Comparison of ENCODE assay signal across 13 cellular contexts in genomic region chr16:3060339-3061127, GRCh38. TPM values are rescaled to one million over a fixed set of nuclear protein-coding genes. Genes with fewer than 3 reads are reported as not detected.
DNase-seq lines count a peak whose midpoint lies in the region; ATAC-seq and TF ChIP-seq lines count a peak whose summit lies in the region.
"Had no signal": no experiment of that assay in that cellular context is flagged by ENCODE, and none has a peak within 500 bp of the region (broad histone marks: within the 10 kb centered on the region; RNA-seq: fewer than 3 reads in every experiment).

No MANE protein-coding gene starts in this region.

- intact Hi-C loops in left ventricle myocardium inferior (cut with micrococcal nuclease) (no loop called here), left cardiac atrium (cut with DNase I) (no loop called here)
- intact Hi-C loops in naive thymus-derived CD4-positive, alpha-beta T cell (cut with micrococcal nuclease) = no loop called here

- peak overlapping the region; percentile 86 for H3K27ac Mint-ChIP-seq in activated naive CD8-positive, alpha-beta T cell
- H3K27ac Mint-ChIP-seq in naive thymus-derived CD4-positive, alpha-beta T cell = peak overlapping the region; percentile 67 to 91 (median 83)

- peaks cover 42% of the 10 kb centered on the region for H3K4me1 Mint-ChIP-seq in activated naive CD8-positive, alpha-beta T cell (ENCODE audit: low read depth)
- H3K4me1 Mint-ChIP-seq in naive thymus-derived CD4-positive, alpha-beta T cell = peaks cover 34 to 63% (median 49%) of the 10 kb centered on the region in 7 donors

- no peaks in the 10 kb centered on the region for H3K27me3 Mint-ChIP-seq in activated naive CD8-positive, alpha-beta T cell
- H3K27me3 Mint-ChIP-seq in naive thymus-derived CD4-positive, alpha-beta T cell = no peaks in the 10 kb centered on the region

- peak overlapping the region; percentile 90 for H3K27ac ChIP-seq in left ventricle myocardium inferior (replicated peaks)
- H3K27ac ChIP-seq in naive thymus-derived CD4-positive, alpha-beta T cell (ENCODE audit: low read depth, low read length) = no peak overlapping the region

- H3K4me1 ChIP-seq in left ventricle myocardium inferior = peaks cover 45% of the 10 kb centered on the region
- peaks cover 25 to 45% of the 10 kb centered on the region in 2 donors for H3K4me1 ChIP-seq in naive thymus-derived CD4-positive, alpha-beta T cell (ENCODE audit: control insufficient read depth in 2 of 2, insufficient read depth in 2 of 2, low read length in 2 of 2)

- H3K36me3 ChIP-seq in left ventricle myocardium inferior = no peaks in the 10 kb centered on the region
- peaks cover 0 to 3% (median 0%) of the 10 kb centered on the region in 3 experiments for H3K36me3 ChIP-seq in naive thymus-derived CD4-positive, alpha-beta T cell (ENCODE audit: control insufficient read depth in 2 of 3, insufficient read depth in 3 of 3, low read length in 3 of 3)
- H3K36me3 ChIP-seq: esophagus squamous epithelium had no signal

- H3K4me3 Mint-ChIP-seq in activated naive CD8-positive, alpha-beta T cell = peak overlapping the region; percentile 87
- H3K4me3 Mint-ChIP-seq in naive thymus-derived CD4-positive, alpha-beta T cell = peak overlapping the region; percentile 76 to 92 (median 87)

- no peaks in the 10 kb centered on the region for H3K9me3 Mint-ChIP-seq in activated naive CD8-positive, alpha-beta T cell (ENCODE audit: low read depth)
- peaks cover 0 to 6% (median 0%) of the 10 kb centered on the region in 11 donors for H3K9me3 Mint-ChIP-seq in naive thymus-derived CD4-positive, alpha-beta T cell

- POLR2A ChIA-PET in naive thymus-derived CD4-positive, alpha-beta T cell (lab: Charles Lee) = interaction anchor here (0.6 to 10.4 kb wide), 17 partner anchors 9 to 92 kb away, joined by 3 to 182 read pairs (median 4); partner anchors contain the start of genes HCFC1R1, THOC6 and ZNF213

- peaks cover under 1% of the 10 kb centered on the region for H3K36me3 Mint-ChIP-seq in activated naive CD8-positive, alpha-beta T cell
- H3K36me3 Mint-ChIP-seq in naive thymus-derived CD4-positive, alpha-beta T cell = peaks cover under 1 to 42% (median under 1%) of the 10 kb centered on the region in 5 donors

- no peaks in the 10 kb centered on the region for H3K27me3 ChIP-seq in left ventricle myocardium inferior (ENCODE audit: low read depth)
- H3K27me3 ChIP-seq in naive thymus-derived CD4-positive, alpha-beta T cell (ENCODE audit: control insufficient read depth in 2 of 2, insufficient read depth in 2 of 2, low read length in 2 of 2) = no peaks in the 10 kb centered on the region

- no peaks in the 10 kb centered on the region for H3K9me3 ChIP-seq in left ventricle myocardium inferior (replicated peaks)
- no peaks in the 10 kb centered on the region for H3K9me3 ChIP-seq in naive thymus-derived CD4-positive, alpha-beta T cell (ENCODE audit: control insufficient read depth in 2 of 3, low read length in 3 of 3)
- H3K9me3 ChIP-seq: esophagus squamous epithelium had no signal

- no peak overlapping the region for H3K4me3 ChIP-seq in left ventricle myocardium inferior
- H3K4me3 ChIP-seq in naive thymus-derived CD4-positive, alpha-beta T cell (ENCODE audit: low read length) = no peak overlapping the region

- no peak for TF ChIP-seq CTCF in left ventricle myocardium inferior (IDR thresholded peaks at IDR 0.05; ENCODE audit: borderline replicate concordance)

- DNase-seq in left ventricle myocardium inferior = no peak
- DNase-seq in left cardiac atrium = no peak
- no peak for DNase-seq in naive thymus-derived CD4-positive, alpha-beta T cell
- DNase-seq in HUDEP-2 (lab: John Stamatoyannopoulos, UW; ENCODE audit: unreplicated experiment in 76 of 76) = no peak
- DNase-seq in SHP77 (lab: John Stamatoyannopoulos, UW) = no peak
- DNase-seq in dermis blood vessel endothelial cell = no peak
- DNase-seq in NCI-H2227 treated with DMSO at 0.1 percent for 48 hours (lab: John Stamatoyannopoulos, UW) = no peak
- DNase-seq: activated CD8-positive, alpha-beta memory T cell treated with anti-CD3 and anti-CD28 coated beads, Interleukin-2, amount 50 U/mL, for 48 hours; caudate nucleus; esophagus squamous epithelium; stimulated activated CD4-positive, alpha-beta T cell treated with anti-CD3 and anti-CD28 coated beads, Interleukin-15, amount 100 ng/mL, for 24 hours had no signal

- CTCF ChIA-PET in naive thymus-derived CD4-positive, alpha-beta T cell (lab: Charles Lee) = interaction anchor here (0.9 to 13.9 kb wide), 16 partner anchors 9 to 107 kb away, joined by 3 to 244 read pairs (median 5); partner anchors contain the start of gene ZNF213

- ATAC-seq in left cardiac atrium = no peak
- no peak for ATAC-seq in naive thymus-derived CD4-positive, alpha-beta T cell

RNA-seq across cellular contexts. Expression of gene IL32, which starts 4.9 kb away (rescaled TPM):
- total RNA-seq in left ventricle myocardium inferior (36.3 TPM), left cardiac atrium (10 to 100 TPM; 51.7 to 64.0 TPM), dermis blood vessel endothelial cell (29.5 and 133 TPM in 2 replicates)
- total RNA-seq in naive thymus-derived CD4-positive, alpha-beta T cell = 1,000 to 10,000 TPM in 1 of 5 experiments, 100 to 1,000 TPM in 4; 351 to 3,697 (median 587) TPM
- polyA plus RNA-seq in naive thymus-derived CD4-positive, alpha-beta T cell = 1,000 to 10,000 TPM; 1,418 to 1,605 TPM

RNA-seq across cellular contexts. Expression of gene MMP25, which starts 14.2 kb away (rescaled TPM):
- total RNA-seq in left ventricle myocardium inferior (1.2 TPM), left cardiac atrium (1 to 10 TPM; 1.5 to 2.3 TPM), dermis blood vessel endothelial cell (0.09 TPM in 1 of 2 replicates, not detected in the other)
- total RNA-seq in naive thymus-derived CD4-positive, alpha-beta T cell = 10 to 100 TPM in 2 of 5 experiments, 1 to 10 TPM in 1, under 1 TPM in 2; 0.73 to 64.4 (median 3.7) TPM
- polyA plus RNA-seq in naive thymus-derived CD4-positive, alpha-beta T cell = under 1 TPM; 0.64 to 0.93 TPM

RNA-seq across cellular contexts. Expression of gene BICDL2, which starts 23.8 kb away (rescaled TPM):
- total RNA-seq in left ventricle myocardium inferior (0.05 TPM), left cardiac atrium (not detected), dermis blood vessel endothelial cell (not detected in 2 replicates)
- 1 to 10 TPM in 1 of 5 experiments, not detected in 4; 1.0 TPM for total RNA-seq in naive thymus-derived CD4-positive, alpha-beta T cell
- not detected for polyA plus RNA-seq in naive thymus-derived CD4-positive, alpha-beta T cell
- total RNA-seq: M059J had no signal

RNA-seq across cellular contexts. Expression of gene THOC6, which starts 36.7 kb away (rescaled TPM):
- total RNA-seq in left ventricle myocardium inferior = 9.1 TPM
- 10 to 100 TPM; 11.8 to 18.2 TPM for total RNA-seq in left cardiac atrium
- 10 to 100 TPM; 25.3 to 55.5 (median 26.0) TPM for total RNA-seq in naive thymus-derived CD4-positive, alpha-beta T cell
- polyA plus RNA-seq in naive thymus-derived CD4-positive, alpha-beta T cell = 10 to 100 TPM; 46.3 to 60.6 TPM
- total RNA-seq in dermis blood vessel endothelial cell = 21.4 and 25.4 TPM in 2 replicates

RNA-seq across cellular contexts. Expression of gene HCFC1R1, which starts 36.8 kb away (rescaled TPM):
- total RNA-seq in left ventricle myocardium inferior (48.5 TPM), left cardiac atrium (10 to 100 TPM; 28.4 to 46.1 TPM), dermis blood vessel endothelial cell (2.6 and 5.2 TPM in 2 replicates)
- 10 to 100 TPM; 11.5 to 29.6 (median 14.9) TPM for total RNA-seq in naive thymus-derived CD4-positive, alpha-beta T cell
- polyA plus RNA-seq in naive thymus-derived CD4-positive, alpha-beta T cell = 10 to 100 TPM; 12.0 to 24.6 TPM
